In genomic region chr1:179365342-179366092, GRCh38 we compare ENCODE assay signal across 1 cellular context.
A peak's percentile ranks its signal among the peaks of the same experiment; 100 is the strongest.
TF ChIP-seq lines count a peak whose summit lies in the region.

Gene AXDND1, plus strand, starts transcription at chr1:179365971. Its CDS starts 539 bp downstream, at chr1:179366510.

TF ChIP-seq in K562, 482 proteins besides CTCF, POLR2A, EP300 and RAD21 (continued from another document and continues in another):
- TF ChIP-seq, protein P1, sequence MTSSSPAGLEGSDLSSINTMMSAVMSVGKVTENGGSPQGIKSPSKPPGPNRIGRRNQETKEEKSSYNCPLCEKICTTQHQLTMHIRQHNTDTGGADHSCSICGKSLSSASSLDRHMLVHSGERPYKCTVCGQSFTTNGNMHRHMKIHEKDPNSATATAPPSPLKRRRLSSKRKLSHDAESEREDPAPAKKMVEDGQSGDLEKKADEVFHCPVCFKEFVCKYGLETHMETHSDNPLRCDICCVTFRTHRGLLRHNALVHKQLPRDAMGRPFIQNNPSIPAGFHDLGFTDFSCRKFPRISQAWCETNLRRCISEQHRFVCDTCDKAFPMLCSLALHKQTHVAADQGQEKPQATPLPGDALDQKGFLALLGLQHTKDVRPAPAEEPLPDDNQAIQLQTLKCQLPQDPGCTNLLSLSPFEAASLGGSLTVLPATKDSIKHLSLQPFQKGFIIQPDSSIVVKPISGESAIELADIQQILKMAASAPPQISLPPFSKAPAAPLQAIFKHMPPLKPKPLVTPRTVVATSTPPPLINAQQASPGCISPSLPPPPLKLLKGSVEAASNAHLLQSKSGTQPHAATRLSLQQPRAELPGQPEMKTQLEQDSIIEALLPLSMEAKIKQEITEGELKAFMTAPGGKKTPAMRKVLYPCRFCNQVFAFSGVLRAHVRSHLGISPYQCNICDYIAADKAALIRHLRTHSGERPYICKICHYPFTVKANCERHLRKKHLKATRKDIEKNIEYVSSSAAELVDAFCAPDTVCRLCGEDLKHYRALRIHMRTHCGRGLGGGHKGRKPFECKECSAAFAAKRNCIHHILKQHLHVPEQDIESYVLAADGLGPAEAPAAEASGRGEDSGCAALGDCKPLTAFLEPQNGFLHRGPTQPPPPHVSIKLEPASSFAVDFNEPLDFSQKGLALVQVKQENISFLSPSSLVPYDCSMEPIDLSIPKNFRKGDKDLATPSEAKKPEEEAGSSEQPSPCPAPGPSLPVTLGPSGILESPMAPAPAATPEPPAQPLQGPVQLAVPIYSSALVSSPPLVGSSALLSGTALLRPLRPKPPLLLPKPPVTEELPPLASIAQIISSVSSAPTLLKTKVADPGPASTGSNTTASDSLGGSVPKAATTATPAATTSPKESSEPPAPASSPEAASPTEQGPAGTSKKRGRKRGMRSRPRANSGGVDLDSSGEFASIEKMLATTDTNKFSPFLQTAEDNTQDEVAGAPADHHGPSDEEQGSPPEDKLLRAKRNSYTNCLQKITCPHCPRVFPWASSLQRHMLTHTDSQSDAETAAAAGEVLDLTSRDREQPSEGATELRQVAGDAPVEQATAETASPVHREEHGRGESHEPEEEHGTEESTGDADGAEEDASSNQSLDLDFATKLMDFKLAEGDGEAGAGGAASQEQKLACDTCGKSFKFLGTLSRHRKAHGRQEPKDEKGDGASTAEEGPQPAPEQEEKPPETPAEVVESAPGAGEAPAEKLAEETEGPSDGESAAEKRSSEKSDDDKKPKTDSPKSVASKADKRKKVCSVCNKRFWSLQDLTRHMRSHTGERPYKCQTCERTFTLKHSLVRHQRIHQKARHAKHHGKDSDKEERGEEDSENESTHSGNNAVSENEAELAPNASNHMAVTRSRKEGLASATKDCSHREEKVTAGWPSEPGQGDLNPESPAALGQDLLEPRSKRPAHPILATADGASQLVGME (CRISPR knock-in tag; IDR thresholded peaks at IDR 0.05) = no peak
- TF ChIP-seq ZNF79 (CRISPR knock-in tag; IDR thresholded peaks at IDR 0.05; ENCODE audit: low read depth) = no peak
- TF ChIP-seq SFPQ (IDR thresholded peaks at IDR 0.05; ENCODE audit: low read depth, low read length) = no peak
- TF ChIP-seq NFYB (IDR thresholded peaks at IDR 0.05; ENCODE audit: extremely low read depth, insufficient read length) = no peak
- TF ChIP-seq ZNF212 (CRISPR knock-in tag; IDR thresholded peaks at IDR 0.05) = no peak
- TF ChIP-seq HDGF (IDR thresholded peaks at IDR 0.05) = peak; percentile 88; the same call in 1 of the 2 replicates
- TF ChIP-seq ZEB2 (IDR thresholded peaks at IDR 0.05) = 0 out of 2 replicates have a peak, but pooled peaks have one; percentile 31
- TF ChIP-seq SMAD2 (IDR thresholded peaks at IDR 0.05; ENCODE audit: low read depth, low read length) = no peak
- no peak for TF ChIP-seq ATF6 (CRISPR knock-in tag; IDR thresholded peaks at IDR 0.05)
- TF ChIP-seq TARDBP (IDR thresholded peaks at IDR 0.05) = 0 out of 2 replicates have a peak, but pooled peaks have one; percentile 18
- no peak for TF ChIP-seq ZNF551 (CRISPR knock-in tag; IDR thresholded peaks at IDR 0.05)
- no peak for TF ChIP-seq NELFE (IDR thresholded peaks at IDR 0.05; ENCODE audit: insufficient read depth, insufficient read length)
- TF ChIP-seq ZFP30 (CRISPR knock-in tag; IDR thresholded peaks at IDR 0.05; ENCODE audit: borderline replicate concordance) = no peak
- peak; percentile 29; the same call in 1 of the 2 replicates for TF ChIP-seq ESRRA (IDR thresholded peaks at IDR 0.05; ENCODE audit: borderline replicate concordance, low read depth)
- no peak for TF ChIP-seq RAD51 (IDR thresholded peaks at IDR 0.05; ENCODE audit: borderline replicate concordance, low read depth)
- TF ChIP-seq ESRRB (CRISPR knock-in tag; IDR thresholded peaks at IDR 0.05; ENCODE audit: borderline replicate concordance) = no peak
- TF ChIP-seq SMARCA5 (IDR thresholded peaks at IDR 0.05) = peak; percentile 89; the same call in 1 of the 2 replicates
- TF ChIP-seq NR3C1 (CRISPR knock-in tag; IDR thresholded peaks at IDR 0.05) = no peak
- TF ChIP-seq DNMT1 (IDR thresholded peaks at IDR 0.05) = no peak
- no peak for TF ChIP-seq ZNF77 (CRISPR knock-in tag; IDR thresholded peaks at IDR 0.05)
- TF ChIP-seq ZC3H8 (IDR thresholded peaks at IDR 0.05) = no peak
- no peak for TF ChIP-seq HMG20A (CRISPR knock-in tag; conservative IDR thresholded peaks at IDR 0.05)
- TF ChIP-seq, protein P2, sequence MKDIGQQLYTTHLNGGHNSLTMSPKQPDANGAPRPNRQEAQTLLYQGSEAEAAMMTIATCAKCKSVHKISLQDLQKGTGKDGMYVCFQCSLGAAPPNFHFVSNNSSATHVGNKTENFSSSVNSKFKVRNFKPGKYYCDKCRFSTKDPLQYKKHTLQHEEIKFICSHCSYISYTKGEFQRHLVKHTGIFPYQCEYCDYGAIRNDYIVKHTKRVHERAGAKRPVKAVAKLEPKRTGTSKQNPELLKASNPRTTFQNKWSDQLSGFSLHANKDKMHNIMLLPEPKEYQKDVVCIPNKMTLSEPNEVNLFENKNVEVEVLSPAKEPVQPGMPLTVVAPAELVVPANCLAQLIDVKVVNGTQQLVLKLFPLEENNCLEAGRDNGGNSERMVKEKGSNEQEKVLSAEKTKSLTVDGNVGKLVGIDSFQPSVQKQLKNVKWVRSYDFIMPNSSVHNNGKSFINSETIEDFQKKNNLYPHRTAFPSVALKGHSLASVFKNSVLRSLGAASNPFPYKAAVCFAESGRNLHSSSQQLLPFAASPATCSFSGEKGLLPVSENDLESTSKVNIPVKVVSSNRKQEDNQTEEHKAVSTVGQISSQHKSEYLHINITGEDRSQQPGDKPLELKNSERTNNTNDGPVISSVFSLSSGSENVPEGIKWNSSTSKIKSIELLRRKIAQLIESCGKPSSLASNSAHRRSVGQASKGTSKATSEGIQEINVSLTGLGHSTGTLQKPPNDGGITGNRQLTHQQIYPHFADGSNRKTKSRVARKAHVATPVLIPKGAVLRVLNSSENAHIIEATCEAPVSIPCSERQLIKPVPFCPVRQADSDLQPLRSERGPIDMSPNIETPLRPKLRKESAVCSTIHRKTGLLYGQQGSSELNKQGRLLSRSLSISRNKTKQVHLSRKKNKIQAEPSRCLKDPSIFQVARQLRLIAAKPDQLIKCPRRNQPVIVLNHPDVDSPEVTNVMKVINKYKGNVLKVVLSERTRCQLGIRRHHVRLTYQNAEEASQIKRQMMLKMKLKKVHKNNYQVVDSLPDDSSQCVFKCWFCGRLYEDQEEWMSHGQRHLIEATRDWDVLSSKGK (CRISPR knock-in tag; IDR thresholded peaks at IDR 0.05) = no peak
- TF ChIP-seq GATAD2A (IDR thresholded peaks at IDR 0.05) = peak; percentile 85; the same call in 1 of the 2 replicates
- no peak for TF ChIP-seq PCBP2 (IDR thresholded peaks at IDR 0.05; ENCODE audit: low read depth, low read length, poor library complexity, severe bottlenecking)
- TF ChIP-seq ZNF75A (CRISPR knock-in tag; IDR thresholded peaks at IDR 0.05) = no peak
- TF ChIP-seq C11orf30 (IDR thresholded peaks at IDR 0.05; ENCODE audit: low read depth) = peak; percentile 38; the same call in 1 of the 2 replicates
- TF ChIP-seq, protein P3, sequence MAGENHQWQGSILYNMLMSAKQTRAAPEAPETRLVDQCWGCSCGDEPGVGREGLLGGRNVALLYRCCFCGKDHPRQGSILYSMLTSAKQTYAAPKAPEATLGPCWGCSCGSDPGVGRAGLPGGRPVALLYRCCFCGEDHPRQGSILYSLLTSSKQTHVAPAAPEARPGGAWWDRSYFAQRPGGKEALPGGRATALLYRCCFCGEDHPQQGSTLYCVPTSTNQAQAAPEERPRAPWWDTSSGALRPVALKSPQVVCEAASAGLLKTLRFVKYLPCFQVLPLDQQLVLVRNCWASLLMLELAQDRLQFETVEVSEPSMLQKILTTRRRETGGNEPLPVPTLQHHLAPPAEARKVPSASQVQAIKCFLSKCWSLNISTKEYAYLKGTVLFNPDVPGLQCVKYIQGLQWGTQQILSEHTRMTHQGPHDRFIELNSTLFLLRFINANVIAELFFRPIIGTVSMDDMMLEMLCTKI (IDR thresholded peaks at IDR 0.05; ENCODE audit: partially characterized antibody) = no peak
- no peak for TF ChIP-seq ZNF449 (CRISPR knock-in tag; IDR thresholded peaks at IDR 0.05)
- peak; percentile 76; the same call in 1 of the 2 replicates for TF ChIP-seq AFF4 (CRISPR knock-in tag; IDR thresholded peaks at IDR 0.05)
- peak; percentile 77 for TF ChIP-seq DPF2 (IDR thresholded peaks at IDR 0.05)
- no peak for TF ChIP-seq CBFA2T3 (IDR thresholded peaks at IDR 0.05)
- TF ChIP-seq ZNF174 (CRISPR knock-in tag; IDR thresholded peaks at IDR 0.05) = no peak
- TF ChIP-seq BRD4 (IDR thresholded peaks at IDR 0.05) = peak; percentile 73; the same call in 1 of the 2 replicates
- no peak for TF ChIP-seq MAFK (IDR thresholded peaks at IDR 0.05; ENCODE audit: low read length)
- TF ChIP-seq HMGXB4 (CRISPR knock-in tag; IDR thresholded peaks at IDR 0.05) = peak; percentile 86
- peak in 1 of 2 experiments; percentile 63; a peak in 1 of 4 replicates for TF ChIP-seq TBL1XR1 (IDR thresholded peaks at IDR 0.05; ENCODE audit: low read length in 2 of 2)
- TF ChIP-seq ZBTB8A (IDR thresholded peaks at IDR 0.05; ENCODE audit: partially characterized antibody) = no peak
- TF ChIP-seq FOSL1 (tag; conservative IDR thresholded peaks at IDR 0.05) = no peak
